Comparison of ENCODE assay signal across 39 cellular contexts in genomic region chr2:121041516-121041915, GRCh38.
"Had no signal": no experiment of that assay in that cellular context is flagged by ENCODE, and none has a peak within 500 bp of the region (broad histone marks: within the 10 kb centered on the region; RNA-seq: fewer than 3 reads in every experiment).

No MANE protein-coding gene starts in this region.

- H3K27me3 ChIP-seq: adrenal gland, ascending aorta, body of pancreas, breast epithelium, cardiac muscle cell had no signal

- DNase-seq: activated effector memory CD4-positive, alpha-beta T cell treated with anti-CD3 and anti-CD28 coated beads, Interleukin-2, amount 50 U/mL, for 16 hours; activated effector memory CD4-positive, alpha-beta T cell treated with Interleukin-2 at 50 U/mL for 16 hours; activated gamma-delta T cell; activated gamma-delta T cell treated with Interleukin-2 at 50 U/mL for 16 hours; activated naive CD4-positive, alpha-beta T cell; activated naive CD4-positive, alpha-beta T cell treated with anti-CD3 and anti-CD28 coated beads for 36 hours; activated naive CD4-positive, alpha-beta T cell treated with anti-CD3 and anti-CD28 coated beads, Interleukin-2, amount 10 ng/mL, durations not matched to agents 7 days and 5 days; activated naive CD4-positive, alpha-beta T cell treated with anti-CD3 and anti-CD28 coated beads, Interleukin-2, amount 50 U/mL, for 16 hours; activated naive CD4-positive, alpha-beta T cell treated with Interleukin-2 at 50 U/mL for 16 hours; activated naive CD8-positive, alpha-beta T cell treated with anti-CD3 and anti-CD28 coated beads for 36 hours; activated naive CD8-positive, alpha-beta T cell treated with anti-CD3 and anti-CD28 coated beads, Interleukin-2, amount 10 ng/mL, durations not matched to agents 7 days and 5 days; activated naive CD8-positive, alpha-beta T cell treated with anti-CD3 and anti-CD28 coated beads, Interleukin-2, amount 50 U/mL, for 24 hours; activated T-cell treated with anti-CD3 and anti-CD28 coated beads, Interleukin-2, amount 50 U/mL, for 1 hour; activated T-cell treated with anti-CD3 and anti-CD28 coated beads, Interleukin-2, amount 50 U/mL, for 24 hours; activated T-cell treated with anti-CD3 and anti-CD28 coated beads, Interleukin-2, amount 50 U/mL, for 4 hours; activated T-cell treated with anti-CD3 and anti-CD28 coated beads, Interleukin-2, amount 50 U/mL, for 48 hours; activated T-cell treated with anti-CD3 and anti-CD28 coated beads, Interleukin-2, amount 50 U/mL, for 72 hours; adrenal gland; amniotic stem cell; amygdala; anterior cingulate cortex; aorta; body of pancreas; brain microvascular endothelial cell; caudate nucleus; central memory CD4-positive, alpha-beta T cell; cerebellar nuclear complex had no signal

- H3K9me3 Mint-ChIP-seq: activated naive CD4-positive, alpha-beta T cell treated with anti-CD3 and anti-CD28 coated beads for 36 hours; activated naive CD4-positive, alpha-beta T cell treated with anti-CD3 and anti-CD28 coated beads, Interleukin-2, amount 10 ng/mL, durations not matched to agents 7 days and 5 days; activated naive CD4-positive, alpha-beta T cell treated with anti-CD3 and anti-CD28 coated beads, Interleukin-2, amount 50 U/mL, for 24 hours; activated naive CD4-positive, alpha-beta T cell treated with anti-CD3 and anti-CD28 coated beads, Interleukin-2, amount 50 U/mL, for 72 hours; activated naive CD8-positive, alpha-beta T cell treated with anti-CD3 and anti-CD28 coated beads for 36 hours; activated naive CD8-positive, alpha-beta T cell treated with anti-CD3 and anti-CD28 coated beads, Interleukin-2, amount 10 ng/mL, durations not matched to agents 7 days and 5 days; activated naive CD8-positive, alpha-beta T cell treated with anti-CD3 and anti-CD28 coated beads, Interleukin-2, amount 50 U/mL, for 24 hours; activated T-cell treated with anti-CD3 and anti-CD28 coated beads, Interleukin-2, amount 50 U/mL, for 24 hours; activated T-cell treated with anti-CD3 and anti-CD28 coated beads, Interleukin-2, amount 50 U/mL, for 4 hours; activated T-cell treated with anti-CD3 and anti-CD28 coated beads, Interleukin-2, amount 50 U/mL, for 72 hours; activated T-helper 1 cell treated with anti-CD3 and anti-CD28 coated beads, Interleukin-12 subunit alpha, Interleukin-12 subunit beta, Interleukin-2, Interleukin-4 antibody, amounts not matched to agents 30 ng/mL and 10 ng/mL and 1 ng/mL, durations not matched to agents 14 hours and 24 hours and 36 hours; activated T-helper 17 cell treated with anti-CD3 and anti-CD28 coated beads, Interleukin-2, amount 50 U/mL, for 72 hours; activated T-helper 2 cell treated with anti-CD3 and anti-CD28 coated beads, Interferon-gamma antibody, Interleukin-2, Interleukin-4, amounts not matched to agents 10 μg/mL and 5 μg/mL and 100 μg/mL, durations not matched to agents 14 hours and 24 hours and 36 hours; central memory CD8-positive, alpha-beta T cell had no signal

- H3K36me3 Mint-ChIP-seq: activated naive CD4-positive, alpha-beta T cell treated with anti-CD3 and anti-CD28 coated beads, Interleukin-2, amount 10 ng/mL, durations not matched to agents 7 days and 5 days; activated naive CD4-positive, alpha-beta T cell treated with anti-CD3 and anti-CD28 coated beads, Interleukin-2, amount 50 U/mL, for 24 hours; activated naive CD4-positive, alpha-beta T cell treated with anti-CD3 and anti-CD28 coated beads, Interleukin-2, amount 50 U/mL, for 72 hours; activated naive CD8-positive, alpha-beta T cell; activated naive CD8-positive, alpha-beta T cell treated with anti-CD3 and anti-CD28 coated beads for 36 hours; activated naive CD8-positive, alpha-beta T cell treated with anti-CD3 and anti-CD28 coated beads, Interleukin-2, amount 10 ng/mL, durations not matched to agents 7 days and 5 days; brain had no signal

- H3K4me1 Mint-ChIP-seq: activated naive CD4-positive, alpha-beta T cell treated with anti-CD3 and anti-CD28 coated beads, Interleukin-2, amount 10 ng/mL, durations not matched to agents 7 days and 5 days; activated naive CD4-positive, alpha-beta T cell treated with anti-CD3 and anti-CD28 coated beads, Interleukin-2, amount 50 U/mL, for 24 hours; activated naive CD8-positive, alpha-beta T cell treated with anti-CD3 and anti-CD28 coated beads for 36 hours; activated naive CD8-positive, alpha-beta T cell treated with anti-CD3 and anti-CD28 coated beads, Interleukin-2, amount 10 ng/mL, durations not matched to agents 7 days and 5 days; activated naive CD8-positive, alpha-beta T cell treated with anti-CD3 and anti-CD28 coated beads, Interleukin-2, amount 50 U/mL, for 24 hours; activated T-helper 17 cell treated with anti-CD3 and anti-CD28 coated beads, Interleukin-2, amount 50 U/mL, for 72 hours; central memory CD8-positive, alpha-beta T cell had no signal

- H3K27ac ChIP-seq: adrenal gland, ascending aorta, body of pancreas, brain microvascular endothelial cell, breast epithelium, cardiac muscle cell had no signal

- H3K9me3 ChIP-seq: adrenal gland, ascending aorta, body of pancreas, breast epithelium had no signal

- H3K36me3 ChIP-seq: adrenal gland, ascending aorta, brain microvascular endothelial cell, breast epithelium, cardiac muscle cell had no signal

- H3K27ac Mint-ChIP-seq: activated naive CD4-positive, alpha-beta T cell treated with anti-CD3 and anti-CD28 coated beads for 36 hours; activated naive CD4-positive, alpha-beta T cell treated with anti-CD3 and anti-CD28 coated beads, Interleukin-2, amount 10 ng/mL, durations not matched to agents 7 days and 5 days; activated naive CD4-positive, alpha-beta T cell treated with anti-CD3 and anti-CD28 coated beads, Interleukin-2, amount 50 U/mL, for 24 hours; activated naive CD4-positive, alpha-beta T cell treated with anti-CD3 and anti-CD28 coated beads, Interleukin-2, amount 50 U/mL, for 72 hours; activated naive CD8-positive, alpha-beta T cell; activated naive CD8-positive, alpha-beta T cell treated with anti-CD3 and anti-CD28 coated beads for 36 hours; activated naive CD8-positive, alpha-beta T cell treated with anti-CD3 and anti-CD28 coated beads, Interleukin-2, amount 10 ng/mL, durations not matched to agents 7 days and 5 days; activated naive CD8-positive, alpha-beta T cell treated with anti-CD3 and anti-CD28 coated beads, Interleukin-2, amount 50 U/mL, for 24 hours; activated T-cell treated with anti-CD3 and anti-CD28 coated beads, Interleukin-2, amount 50 U/mL, for 24 hours; activated T-cell treated with anti-CD3 and anti-CD28 coated beads, Interleukin-2, amount 50 U/mL, for 72 hours; activated T-helper 1 cell treated with anti-CD3 and anti-CD28 coated beads, Interleukin-12 subunit alpha, Interleukin-12 subunit beta, Interleukin-2, Interleukin-4 antibody, amounts not matched to agents 30 ng/mL and 10 ng/mL and 1 ng/mL, durations not matched to agents 14 hours and 24 hours and 36 hours; activated T-helper 17 cell treated with anti-CD3 and anti-CD28 coated beads, Interleukin-2, amount 50 U/mL, for 72 hours; activated T-helper 2 cell treated with anti-CD3 and anti-CD28 coated beads, Interferon-gamma antibody, Interleukin-2, Interleukin-4, amounts not matched to agents 10 μg/mL and 5 μg/mL and 100 μg/mL, durations not matched to agents 14 hours and 24 hours and 36 hours; brain had no signal

- FAIRE-seq: astrocyte had no signal

- H3K27me3 Mint-ChIP-seq: activated naive CD4-positive, alpha-beta T cell treated with anti-CD3 and anti-CD28 coated beads, Interleukin-2, amount 10 ng/mL, durations not matched to agents 7 days and 5 days had no signal

- ATAC-seq: activated naive CD4-positive, alpha-beta T cell treated with anti-CD3 and anti-CD28 coated beads, Interleukin-2, amount 50 U/mL, for 72 hours; activated naive CD8-positive, alpha-beta T cell treated with anti-CD3 and anti-CD28 coated beads, Interleukin-2, amount 50 U/mL, for 24 hours; activated T-cell treated with anti-CD3 and anti-CD28 coated beads, Interleukin-2, amount 50 U/mL, for 4 hours; activated T-cell treated with anti-CD3 and anti-CD28 coated beads, Interleukin-2, amount 50 U/mL, for 72 hours; activated T-helper 17 cell treated with anti-CD3 and anti-CD28 coated beads, Interleukin-2, amount 50 U/mL, for 72 hours; body of pancreas had no signal

- H3K4me3 Mint-ChIP-seq: activated naive CD4-positive, alpha-beta T cell treated with anti-CD3 and anti-CD28 coated beads for 36 hours; activated naive CD4-positive, alpha-beta T cell treated with anti-CD3 and anti-CD28 coated beads, Interleukin-2, amount 10 ng/mL, durations not matched to agents 7 days and 5 days; activated naive CD4-positive, alpha-beta T cell treated with anti-CD3 and anti-CD28 coated beads, Interleukin-2, amount 50 U/mL, for 24 hours; activated naive CD8-positive, alpha-beta T cell; activated naive CD8-positive, alpha-beta T cell treated with anti-CD3 and anti-CD28 coated beads for 36 hours; activated naive CD8-positive, alpha-beta T cell treated with anti-CD3 and anti-CD28 coated beads, Interleukin-2, amount 10 ng/mL, durations not matched to agents 7 days and 5 days; activated naive CD8-positive, alpha-beta T cell treated with anti-CD3 and anti-CD28 coated beads, Interleukin-2, amount 50 U/mL, for 24 hours; activated T-cell treated with anti-CD3 and anti-CD28 coated beads, Interleukin-2, amount 50 U/mL, for 24 hours; activated T-cell treated with anti-CD3 and anti-CD28 coated beads, Interleukin-2, amount 50 U/mL, for 4 hours; activated T-cell treated with anti-CD3 and anti-CD28 coated beads, Interleukin-2, amount 50 U/mL, for 72 hours; activated T-helper 1 cell treated with anti-CD3 and anti-CD28 coated beads, Interleukin-12 subunit alpha, Interleukin-12 subunit beta, Interleukin-2, Interleukin-4 antibody, amounts not matched to agents 30 ng/mL and 10 ng/mL and 1 ng/mL, durations not matched to agents 14 hours and 24 hours and 36 hours; activated T-helper 17 cell treated with anti-CD3 and anti-CD28 coated beads, Interleukin-2, amount 50 U/mL, for 72 hours; brain; central memory CD8-positive, alpha-beta T cell had no signal

- H3K4me3 ChIP-seq: adrenal gland, ascending aorta, body of pancreas, breast epithelium, cardiac muscle cell had no signal
